In the genomic region with DNA sequence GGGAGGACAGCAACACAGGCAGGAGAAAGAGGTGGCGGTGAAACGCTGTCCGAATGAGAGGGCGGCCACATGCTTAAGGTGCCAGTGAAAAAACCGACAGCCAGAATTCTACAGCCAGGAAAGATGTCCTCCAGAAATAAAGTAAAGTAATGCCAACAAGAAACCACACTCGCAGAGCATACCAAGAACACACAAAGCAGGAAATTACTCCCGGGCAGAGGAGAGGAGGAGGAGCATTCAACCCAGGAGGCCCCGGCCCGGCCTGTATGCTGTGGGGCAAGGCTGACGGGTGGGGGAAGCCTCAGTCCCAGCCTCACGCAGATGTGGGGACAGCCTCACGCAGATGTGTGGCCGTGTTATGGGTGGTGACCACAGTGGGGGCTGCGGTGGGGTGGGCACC, we compare ENCODE assay signal across 19 cellular contexts. TPM values are rescaled to one million over a fixed set of nuclear protein-coding genes. Genes with fewer than 3 reads are reported as not detected.
DNase-seq lines count a peak whose midpoint lies in the region; ATAC-seq and TF ChIP-seq lines count a peak whose summit lies in the region.
"Had no signal": no experiment of that assay in that cellular context is flagged by ENCODE, and none has a peak within 500 bp of the region (broad histone marks: within the 10 kb centered on the region; RNA-seq: fewer than 3 reads in every experiment).

No MANE protein-coding gene starts in this region.

- DNase-seq in activated CD4-positive, alpha-beta T cell treated with anti-CD3 and anti-CD28 coated beads, Interleukin-2, amount 10 ng/mL, durations not matched to agents 7 days and 5 days = no peak
- no peak for DNase-seq in activated CD4-positive, alpha-beta T cell treated with anti-CD3 and anti-CD28 coated beads for 4 hours
- DNase-seq in RWPE1 (ENCODE audit: low spot score) = no peak
- DNase-seq in choroid plexus epithelial cell (ENCODE audit: low read depth) = peak; percentile 35
- peak; percentile 93 for DNase-seq in osteoblast (ENCODE audit: insufficient read length, low spot score, missing footprints)
- DNase-seq in activated T-helper 1 cell treated with anti-CD3 and anti-CD28 coated beads, Interleukin-12 subunit alpha, Interleukin-12 subunit beta, Interleukin-2, Interleukin-4 antibody, amounts not matched to agents 30 ng/mL and 10 ng/mL and 1 ng/mL, durations not matched to agents 14 hours and 24 hours and 36 hours (ENCODE audit: low spot score) = no peak
- DNase-seq in DMS 273 (lab: John Stamatoyannopoulos, UW; ENCODE audit: unreplicated experiment) = no peak
- DNase-seq: GF-D8, MM.1S, NCI-H1092 treated with DMSO at 0.1 percent for 48 hours, NCI-H510A treated with DMSO at 0.1 percent for 48 hours, NCI-H82, PC-3 had no signal

- no peaks in the 10 kb centered on the region for H3K79me2 ChIP-seq in osteoblast (ENCODE audit: insufficient read depth, low read length)

- H3K27me3 Mint-ChIP-seq in activated CD4-positive, alpha-beta T cell treated with anti-CD3 and anti-CD28 coated beads, Interleukin-2, amount 10 ng/mL, durations not matched to agents 7 days and 5 days = no peaks in the 10 kb centered on the region
- H3K27me3 Mint-ChIP-seq in activated T-helper 1 cell treated with anti-CD3 and anti-CD28 coated beads, Interleukin-12 subunit alpha, Interleukin-12 subunit beta, Interleukin-2, Interleukin-4 antibody, amounts not matched to agents 30 ng/mL and 10 ng/mL and 1 ng/mL, durations not matched to agents 14 hours and 24 hours and 36 hours (ENCODE audit: insufficient read depth) = no peaks in the 10 kb centered on the region

- H2AFZ ChIP-seq in osteoblast (ENCODE audit: low read length) = no peak overlapping the region

- no peaks in the 10 kb centered on the region for H3K4me1 ChIP-seq in osteoblast (ENCODE audit: insufficient read depth, low read length)
- H3K4me1 ChIP-seq: SJSA1 had no signal

- no peak for ATAC-seq in GM18868 (IDR thresholded peaks at IDR 0.05; ENCODE audit: unreplicated experiment)
- ATAC-seq: HepG2, PC-3 had no signal

- peaks cover 3% of the 10 kb centered on the region for H4K20me1 ChIP-seq in osteoblast (ENCODE audit: insufficient read depth, low read length)

- TF ChIP-seq CTCF in RWPE1 (conservative IDR thresholded peaks at IDR 0.05; ENCODE audit: low read depth) = no peak
- no peak for TF ChIP-seq CTCF in choroid plexus epithelial cell (conservative IDR thresholded peaks at IDR 0.05; ENCODE audit: low read depth, low read length)
- no peak for TF ChIP-seq CTCF in osteoblast (IDR thresholded peaks at IDR 0.05; ENCODE audit: extremely low read depth, low read depth, low read length)

- no peak overlapping the region for H3K4me2 ChIP-seq in osteoblast (ENCODE audit: insufficient read depth, low read length)
- H3K4me2 ChIP-seq: KMS-11 had no signal

- POLR2A ChIA-PET in activated CD4-positive, alpha-beta T cell treated with anti-CD3 and anti-CD28 coated beads, Interleukin-2, amount 10 ng/mL, durations not matched to agents 7 days and 5 days (lab: Charles Lee) = no interaction called here
- POLR2A ChIA-PET in RWPE1 (lab: Yijun Ruan, JAX; ENCODE audit: low non-redundant PET) = no interaction called here

- H3K9me3 Mint-ChIP-seq in activated CD4-positive, alpha-beta T cell treated with anti-CD3 and anti-CD28 coated beads, Interleukin-2, amount 10 ng/mL, durations not matched to agents 7 days and 5 days = no peaks in the 10 kb centered on the region
- H3K9me3 Mint-ChIP-seq in activated T-helper 1 cell treated with anti-CD3 and anti-CD28 coated beads, Interleukin-12 subunit alpha, Interleukin-12 subunit beta, Interleukin-2, Interleukin-4 antibody, amounts not matched to agents 30 ng/mL and 10 ng/mL and 1 ng/mL, durations not matched to agents 14 hours and 24 hours and 36 hours = no peaks in the 10 kb centered on the region

- H3K4me3 ChIP-seq in choroid plexus epithelial cell (ENCODE audit: low read depth, low read length) = no peak overlapping the region
- H3K4me3 ChIP-seq in osteoblast (ENCODE audit: insufficient read depth, low read length) = no peak overlapping the region
- H3K4me3 ChIP-seq: SJSA1 had no signal

- H3K27ac ChIP-seq in RWPE1 (peak overlapping the region; percentile 16; the same call in 1 of the 2 replicates), osteoblast (ENCODE audit: low read depth, low read length) (no peak overlapping the region)
- H3K27ac ChIP-seq: 22Rv1, C4-2B, KMS-11, SJSA1 had no signal

- no peaks in the 10 kb centered on the region for H3K27me3 ChIP-seq in osteoblast (ENCODE audit: insufficient read depth, low read length)
- H3K27me3 ChIP-seq: SJSA1 had no signal

- peaks cover 5% of the 10 kb centered on the region for H3K4me1 Mint-ChIP-seq in activated CD4-positive, alpha-beta T cell treated with anti-CD3 and anti-CD28 coated beads, Interleukin-2, amount 10 ng/mL, durations not matched to agents 7 days and 5 days
- no peaks in the 10 kb centered on the region for H3K4me1 Mint-ChIP-seq in activated T-helper 1 cell treated with anti-CD3 and anti-CD28 coated beads, Interleukin-12 subunit alpha, Interleukin-12 subunit beta, Interleukin-2, Interleukin-4 antibody, amounts not matched to agents 30 ng/mL and 10 ng/mL and 1 ng/mL, durations not matched to agents 14 hours and 24 hours and 36 hours (ENCODE audit: low read depth)

- no peaks in the 10 kb centered on the region for H3K9me3 ChIP-seq in osteoblast (ENCODE audit: low read depth, low read length)
- H3K9me3 ChIP-seq: SJSA1 had no signal

- H3K27ac Mint-ChIP-seq in activated CD4-positive, alpha-beta T cell treated with anti-CD3 and anti-CD28 coated beads, Interleukin-2, amount 10 ng/mL, durations not matched to agents 7 days and 5 days = peak overlapping the region; percentile 42
- H3K27ac Mint-ChIP-seq in activated T-helper 1 cell treated with anti-CD3 and anti-CD28 coated beads, Interleukin-12 subunit alpha, Interleukin-12 subunit beta, Interleukin-2, Interleukin-4 antibody, amounts not matched to agents 30 ng/mL and 10 ng/mL and 1 ng/mL, durations not matched to agents 14 hours and 24 hours and 36 hours = no peak overlapping the region

- peaks cover 13% of the 10 kb centered on the region for H3K36me3 ChIP-seq in osteoblast (ENCODE audit: insufficient read depth, low read length)
- H3K36me3 ChIP-seq: SJSA1 had no signal

- no peak overlapping the region for H3K4me3 Mint-ChIP-seq in activated CD4-positive, alpha-beta T cell treated with anti-CD3 and anti-CD28 coated beads, Interleukin-2, amount 10 ng/mL, durations not matched to agents 7 days and 5 days
- no peak overlapping the region for H3K4me3 Mint-ChIP-seq in activated T-helper 1 cell treated with anti-CD3 and anti-CD28 coated beads, Interleukin-12 subunit alpha, Interleukin-12 subunit beta, Interleukin-2, Interleukin-4 antibody, amounts not matched to agents 30 ng/mL and 10 ng/mL and 1 ng/mL, durations not matched to agents 14 hours and 24 hours and 36 hours

- peaks cover 2% of the 10 kb centered on the region for H3K36me3 Mint-ChIP-seq in activated CD4-positive, alpha-beta T cell treated with anti-CD3 and anti-CD28 coated beads, Interleukin-2, amount 10 ng/mL, durations not matched to agents 7 days and 5 days (ENCODE audit: low read depth)
- H3K36me3 Mint-ChIP-seq in activated T-helper 1 cell treated with anti-CD3 and anti-CD28 coated beads, Interleukin-12 subunit alpha, Interleukin-12 subunit beta, Interleukin-2, Interleukin-4 antibody, amounts not matched to agents 30 ng/mL and 10 ng/mL and 1 ng/mL, durations not matched to agents 14 hours and 24 hours and 36 hours (ENCODE audit: low read depth) = peaks cover 18% of the 10 kb centered on the region

- intact Hi-C loops in activated T-helper 1 cell treated with anti-CD3 and anti-CD28 coated beads, Interleukin-12 subunit alpha, Interleukin-12 subunit beta, Interleukin-2, Interleukin-4 antibody, amounts not matched to agents 30 ng/mL and 10 ng/mL and 1 ng/mL, durations not matched to agents 14 hours and 24 hours and 36 hours (cut with micrococcal nuclease) = no loop called here

- CTCF ChIA-PET in activated CD4-positive, alpha-beta T cell treated with anti-CD3 and anti-CD28 coated beads, Interleukin-2, amount 10 ng/mL, durations not matched to agents 7 days and 5 days (lab: Charles Lee) = no interaction called here
- CTCF ChIA-PET in RWPE1 (lab: Yijun Ruan, JAX) = no interaction called here

RNA-seq across cellular contexts. Expression of a gene that starts 28.0 kb away (rescaled TPM):
- total RNA-seq in activated CD4-positive, alpha-beta T cell treated with anti-CD3 and anti-CD28 coated beads, Interleukin-2, amount 10 ng/mL, durations not matched to agents 7 days and 5 days = 10 to 100 TPM; 42.6 to 45.5 TPM
- 43.9 and 48.9 TPM in 2 replicates for total RNA-seq in osteoblast
- 108 and 110 TPM in 2 replicates for total RNA-seq in activated T-helper 1 cell treated with anti-CD3 and anti-CD28 coated beads, Interleukin-12 subunit alpha, Interleukin-12 subunit beta, Interleukin-2, Interleukin-4 antibody, amounts not matched to agents 30 ng/mL and 10 ng/mL and 1 ng/mL, durations not matched to agents 14 hours and 24 hours and 36 hours

RNA-seq across cellular contexts. Expression of a gene that starts 39.9 kb away (rescaled TPM):
- 1 to 10 TPM; 7.7 to 7.9 TPM for total RNA-seq in activated CD4-positive, alpha-beta T cell treated with anti-CD3 and anti-CD28 coated beads, Interleukin-2, amount 10 ng/mL, durations not matched to agents 7 days and 5 days
- 168 and 186 TPM in 2 replicates for total RNA-seq in osteoblast
- 12.8 and 13.9 TPM in 2 replicates for total RNA-seq in activated T-helper 1 cell treated with anti-CD3 and anti-CD28 coated beads, Interleukin-12 subunit alpha, Interleukin-12 subunit beta, Interleukin-2, Interleukin-4 antibody, amounts not matched to agents 30 ng/mL and 10 ng/mL and 1 ng/mL, durations not matched to agents 14 hours and 24 hours and 36 hours

RNA-seq across cellular contexts. Expression of a gene that starts 40.3 kb away (rescaled TPM):
- 10 to 100 TPM; 90.3 to 96.0 TPM for total RNA-seq in activated CD4-positive, alpha-beta T cell treated with anti-CD3 and anti-CD28 coated beads, Interleukin-2, amount 10 ng/mL, durations not matched to agents 7 days and 5 days
- total RNA-seq in osteoblast = 47.4 and 60.8 TPM in 2 replicates
- 114 and 126 TPM in 2 replicates for total RNA-seq in activated T-helper 1 cell treated with anti-CD3 and anti-CD28 coated beads, Interleukin-12 subunit alpha, Interleukin-12 subunit beta, Interleukin-2, Interleukin-4 antibody, amounts not matched to agents 30 ng/mL and 10 ng/mL and 1 ng/mL, durations not matched to agents 14 hours and 24 hours and 36 hours

RNA-seq across cellular contexts. Expression of a gene that starts 43.1 kb away (rescaled TPM):
- total RNA-seq in activated CD4-positive, alpha-beta T cell treated with anti-CD3 and anti-CD28 coated beads, Interleukin-2, amount 10 ng/mL, durations not matched to agents 7 days and 5 days = 10 to 100 TPM; 60.1 to 66.7 TPM
- 48.0 and 50.7 TPM in 2 replicates for total RNA-seq in osteoblast
- total RNA-seq in activated T-helper 1 cell treated with anti-CD3 and anti-CD28 coated beads, Interleukin-12 subunit alpha, Interleukin-12 subunit beta, Interleukin-2, Interleukin-4 antibody, amounts not matched to agents 30 ng/mL and 10 ng/mL and 1 ng/mL, durations not matched to agents 14 hours and 24 hours and 36 hours = 49.7 and 60.4 TPM in 2 replicates

RNA-seq across cellular contexts. Expression of a gene that starts 49.8 kb away (rescaled TPM):
- total RNA-seq in activated CD4-positive, alpha-beta T cell treated with anti-CD3 and anti-CD28 coated beads, Interleukin-2, amount 10 ng/mL, durations not matched to agents 7 days and 5 days = 10 to 100 TPM; 35.4 to 37.6 TPM
- total RNA-seq in osteoblast = 366 and 416 TPM in 2 replicates
- total RNA-seq in activated T-helper 1 cell treated with anti-CD3 and anti-CD28 coated beads, Interleukin-12 subunit alpha, Interleukin-12 subunit beta, Interleukin-2, Interleukin-4 antibody, amounts not matched to agents 30 ng/mL and 10 ng/mL and 1 ng/mL, durations not matched to agents 14 hours and 24 hours and 36 hours = 80.6 and 82.3 TPM in 2 replicates

Comparison
In these comparisons a context has a peak if more than half of its experiments do, and no peak if none do; other contexts are left out.
1. DNase-seq: peak in choroid plexus epithelial cell (single experiment) and osteoblast (single experiment); none in activated CD4-positive, alpha-beta T cell treated with anti-CD3 and anti-CD28 coated beads, Interleukin-2, amount 10 ng/mL, durations not matched to agents 7 days and 5 days (single experiment), activated CD4-positive, alpha-beta T cell treated with anti-CD3 and anti-CD28 coated beads for 4 hours (0 of 2), RWPE1 (single experiment), activated T-helper 1 cell treated with anti-CD3 and anti-CD28 coated beads, Interleukin-12 subunit alpha, Interleukin-12 subunit beta, Interleukin-2, Interleukin-4 antibody, amounts not matched to agents 30 ng/mL and 10 ng/mL and 1 ng/mL, durations not matched to agents 14 hours and 24 hours and 36 hours (single experiment) and DMS 273 (single experiment).
2. RNA of a gene that starts 39.9 kb away (total RNA-seq): 168 to 186 TPM in osteoblast; 12.8 to 13.9 TPM in activated T-helper 1 cell treated with anti-CD3 and anti-CD28 coated beads, Interleukin-12 subunit alpha, Interleukin-12 subunit beta, Interleukin-2, Interleukin-4 antibody, amounts not matched to agents 30 ng/mL and 10 ng/mL and 1 ng/mL, durations not matched to agents 14 hours and 24 hours and 36 hours and 7.7 to 7.9 TPM in activated CD4-positive, alpha-beta T cell treated with anti-CD3 and anti-CD28 coated beads, Interleukin-2, amount 10 ng/mL, durations not matched to agents 7 days and 5 days; every median in the first group is over 10 times any median in the second.